10 cellular contexts compared by ENCODE assay signal in genomic region chr19:38004100-38004504, GRCh38.
DNase-seq lines count a peak whose midpoint lies in the region; ATAC-seq and TF ChIP-seq lines count a peak whose summit lies in the region.
"Had no signal": no experiment of that assay in that cellular context is flagged by ENCODE, and none has a peak within 500 bp of the region (broad histone marks: within the 10 kb centered on the region; RNA-seq: fewer than 3 reads in every experiment).

No MANE protein-coding gene starts in this region.

- peak overlapping the region; percentile 77 for H3K4me2 ChIP-seq in smooth muscle cell

- H3K9me3 Mint-ChIP-seq in activated T-cell treated with anti-CD3 and anti-CD28 coated beads, Interleukin-2, amount 50 U/mL, for 4 hours = no peaks in the 10 kb centered on the region
- H3K9me3 Mint-ChIP-seq: activated CD4-positive, alpha-beta memory T cell treated with anti-CD3 and anti-CD28 coated beads for 36 hours; HFFc6 had no signal

- H3K9me3 ChIP-seq in RWPE2 (ENCODE audit: severe bottlenecking) (no peaks in the 10 kb centered on the region), gastroesophageal sphincter (no peaks in the 10 kb centered on the region), smooth muscle cell (replicated peaks; ENCODE audit: low read depth) (no peaks in the 10 kb centered on the region)

- TF ChIP-seq POLR2A in gastroesophageal sphincter (IDR thresholded peaks at IDR 0.05) = no peak

- no peaks in the 10 kb centered on the region for H3K79me2 ChIP-seq in smooth muscle cell (ENCODE audit: low read depth)

- peak overlapping the region; percentile 87 for H3K9ac ChIP-seq in smooth muscle cell (ENCODE audit: low read depth)

- peaks cover 52% of the 10 kb centered on the region for H3K4me1 ChIP-seq in RWPE2 (ENCODE audit: insufficient read depth, poor library complexity, severe bottlenecking)
- H3K4me1 ChIP-seq in gastroesophageal sphincter = peaks cover 0 to 32% (median 18%) of the 10 kb centered on the region in 3 donors
- peaks cover 25% of the 10 kb centered on the region for H3K4me1 ChIP-seq in smooth muscle cell (ENCODE audit: low read depth)

- ATAC-seq in GM18867 (IDR thresholded peaks at IDR 0.05; ENCODE audit: unreplicated experiment) (peak; percentile 30), RWPE2 (ENCODE audit: low read depth) (peak; percentile 5), gastroesophageal sphincter (no peak)
- ATAC-seq in activated T-cell treated with anti-CD3 and anti-CD28 coated beads, Interleukin-2, amount 50 U/mL, for 4 hours = no peak

- H3K27me3 ChIP-seq in RWPE2 (ENCODE audit: insufficient read depth, poor library complexity, severe bottlenecking) (no peaks in the 10 kb centered on the region), gastroesophageal sphincter (no peaks in the 10 kb centered on the region), smooth muscle cell (ENCODE audit: low read depth) (no peaks in the 10 kb centered on the region)

- H4K20me1 ChIP-seq in smooth muscle cell (ENCODE audit: low read depth) = no peaks in the 10 kb centered on the region

- peak overlapping the region; percentile 6 for H2AFZ ChIP-seq in smooth muscle cell (ENCODE audit: low read depth)

- no peak for TF ChIP-seq CTCF in RWPE2 (IDR thresholded peaks at IDR 0.05; ENCODE audit: poor library complexity, severe bottlenecking)
- no peak for TF ChIP-seq CTCF in gastroesophageal sphincter (IDR thresholded peaks at IDR 0.05)
- TF ChIP-seq CTCF in smooth muscle cell (IDR thresholded peaks at IDR 0.05; ENCODE audit: borderline replicate concordance, insufficient read depth, poor library complexity, severe bottlenecking) = no peak

- 32 to 42% methylated on average over 2 to 3 of the region's 3 CpGs for WGBS in gastroesophageal sphincter (ENCODE audit: low coverage in 1 of 2), 2 donors
- 43% methylated on average over 3 of the region's 3 CpGs for WGBS in smooth muscle cell (ENCODE audit: low lambda C conversion rate)

- H3K4me1 Mint-ChIP-seq in activated T-cell treated with anti-CD3 and anti-CD28 coated beads, Interleukin-2, amount 50 U/mL, for 4 hours (ENCODE audit: low read depth) = peaks cover 13% of the 10 kb centered on the region

- no peak overlapping the region for H3K4me3 Mint-ChIP-seq in activated T-cell treated with anti-CD3 and anti-CD28 coated beads, Interleukin-2, amount 50 U/mL, for 4 hours
- H3K4me3 Mint-ChIP-seq: activated CD4-positive, alpha-beta memory T cell treated with anti-CD3 and anti-CD28 coated beads for 36 hours; HFFc6 had no signal

- H3K27ac ChIP-seq in RWPE2 (ENCODE audit: poor library complexity, severe bottlenecking) = peak overlapping the region; percentile 99
- H3K27ac ChIP-seq in gastroesophageal sphincter = peak overlapping the region; percentile 47 to 80 (median 80)
- H3K27ac ChIP-seq in smooth muscle cell (ENCODE audit: low read depth) = peak overlapping the region; percentile 85

- H3K4me3 ChIP-seq in RWPE2 (ENCODE audit: severe bottlenecking) = no peak overlapping the region
- peak overlapping the region; percentile 32 to 48 for H3K4me3 ChIP-seq in gastroesophageal sphincter
- peak overlapping the region; percentile 35 for H3K4me3 ChIP-seq in smooth muscle cell

- peaks cover 2% of the 10 kb centered on the region for H3K36me3 Mint-ChIP-seq in activated T-cell treated with anti-CD3 and anti-CD28 coated beads, Interleukin-2, amount 50 U/mL, for 4 hours (ENCODE audit: insufficient read depth)
- H3K36me3 Mint-ChIP-seq: activated CD4-positive, alpha-beta memory T cell treated with anti-CD3 and anti-CD28 coated beads for 36 hours had no signal

- DNase-seq in RWPE2 (ENCODE audit: low spot score) (no peak), smooth muscle cell (lab: John Stamatoyannopoulos, UW; ENCODE audit: unreplicated experiment) (no peak), NCI-H82 (lab: John Stamatoyannopoulos, UW) (no peak), T-helper 9 cell (no peak), NOMO-1 (lab: John Stamatoyannopoulos, UW; ENCODE audit: unreplicated experiment in 2 of 2) (no peak)
- no peak for DNase-seq in activated T-cell treated with anti-CD3 and anti-CD28 coated beads, Interleukin-2, amount 50 U/mL, for 4 hours

- H3K36me3 ChIP-seq in RWPE2 (ENCODE audit: low read depth) (no peaks in the 10 kb centered on the region), gastroesophageal sphincter (no peaks in the 10 kb centered on the region), smooth muscle cell (ENCODE audit: low read depth) (no peaks in the 10 kb centered on the region)

- TF ChIP-seq EP300 in gastroesophageal sphincter (IDR thresholded peaks at IDR 0.05) = no peak

- peaks cover 14% of the 10 kb centered on the region for H3F3A ChIP-seq in smooth muscle cell (ENCODE audit: low read depth)

- no peaks in the 10 kb centered on the region for H3K27me3 Mint-ChIP-seq in activated T-cell treated with anti-CD3 and anti-CD28 coated beads, Interleukin-2, amount 50 U/mL, for 4 hours (ENCODE audit: low read depth)
- H3K27me3 Mint-ChIP-seq: activated CD4-positive, alpha-beta memory T cell treated with anti-CD3 and anti-CD28 coated beads for 36 hours had no signal

Comparison
In these comparisons a context has a peak if more than half of its experiments do, and no peak if none do; other contexts are left out.
1. ATAC-seq: peak in GM18867 (single experiment) and RWPE2 (single experiment); none in gastroesophageal sphincter (single experiment) and activated T-cell treated with anti-CD3 and anti-CD28 coated beads, Interleukin-2, amount 50 U/mL, for 4 hours (0 of 2).
2. Peak in every context shown above with its lines, with median percentiles within 50 percentile points of each other: H3K27ac ChIP-seq.